35 cellular contexts compared by ENCODE assay signal in genomic region chr9:76886318-76886717, GRCh38. TPM values are rescaled to one million over a fixed set of nuclear protein-coding genes. Genes with fewer than 3 reads are reported as not detected.
DNase-seq lines count a peak whose midpoint lies in the region; ATAC-seq, FAIRE-seq and TF ChIP-seq lines count a peak whose summit lies in the region.
"Had no signal": no experiment of that assay in that cellular context is flagged by ENCODE, and none has a peak within 500 bp of the region (broad histone marks: within the 10 kb centered on the region; RNA-seq: fewer than 3 reads in every experiment).

No MANE protein-coding gene starts in this region.

- peaks cover 2% of the 10 kb centered on the region; the same call in 1 of the 2 replicates for H3K27me3 Mint-ChIP-seq in H9 (ENCODE audit: low read depth)
- H3K27me3 Mint-ChIP-seq: activated B cell treated with CpG ODN at 0.5 μM for 24 hours; activated CD4-positive, alpha-beta T cell treated with anti-CD3 and anti-CD28 coated beads, Interleukin-2, amount 10 ng/mL, durations not matched to agents 7 days and 5 days; CD4-positive, CD25-positive, alpha-beta regulatory T cell had no signal

- DNase-seq in H9 (no peak), GM12878 (ENCODE audit: low read depth, low spot score) (no peak), testis (no peak), T-helper 2 cell (no peak), UCSD-AML1 (lab: John Stamatoyannopoulos, UW; ENCODE audit: unreplicated experiment) (no peak)
- DNase-seq: activated B cell treated with CpG ODN at 0.5 μM for 24 hours; activated CD4-positive, alpha-beta T cell treated with anti-CD3 and anti-CD28 coated beads, Interleukin-2, amount 10 ng/mL, durations not matched to agents 7 days and 5 days; activated naive CD8-positive, alpha-beta T cell treated with anti-CD3 and anti-CD28 coated beads, Interleukin-2, amount 10 ng/mL, durations not matched to agents 7 days and 5 days; AML-193; Calu3; caudate nucleus; CD4-positive, CD25-positive, alpha-beta regulatory T cell; cortex of kidney; DMS79; effector memory CD8-positive, alpha-beta T cell; KBM-7; left ventricle myocardium inferior; mesendoderm; naive B cell; NCI-H2081; NCI-H2227 treated with DMSO at 0.1 percent for 48 hours; NCI-H748 treated with DMSO at 0.1 percent for 48 hours; nucleus accumbens; stimulated activated CD4-positive, alpha-beta T cell treated with anti-CD3 and anti-CD28 coated beads, Interleukin-1b, Interleukin-23, amount 100 ng/mL, for 48 hours; stimulated activated naive CD4-positive, alpha-beta T cell treated with Interleukin-2 at 50 U/mL for 16 hours; thyroid gland had no signal

- POLR2A ChIA-PET in GM12878 (lab: Charles Lee) = interaction anchor here (0.7 kb wide), 1 partner anchor 1117 kb away, joined by 4 read pairs; no protein-coding TSS in a partner anchor

- peak overlapping the region in 2 of 3 experiments; percentile 18 to 71; a peak in 2 of 7 replicates for H3K27ac Mint-ChIP-seq in H9
- H3K27ac Mint-ChIP-seq: activated B cell treated with CpG ODN at 0.5 μM for 24 hours; activated CD4-positive, alpha-beta T cell treated with anti-CD3 and anti-CD28 coated beads, Interleukin-2, amount 10 ng/mL, durations not matched to agents 7 days and 5 days; activated naive CD8-positive, alpha-beta T cell treated with anti-CD3 and anti-CD28 coated beads, Interleukin-2, amount 10 ng/mL, durations not matched to agents 7 days and 5 days; CD4-positive, CD25-positive, alpha-beta regulatory T cell; effector memory CD8-positive, alpha-beta T cell; naive B cell had no signal

- no peak overlapping the region for H3K18ac ChIP-seq in H9 (ENCODE audit: insufficient read length, low read depth, low read length)

- no peaks in the 10 kb centered on the region for H3K27me3 ChIP-seq in H9 (ENCODE audit: insufficient read depth, low read length)
- H3K27me3 ChIP-seq in GM12878 (replicated peaks in 1 of 2; ENCODE audit: control insufficient read depth in 2 of 2, insufficient read depth in 2 of 2, low read length in 1 of 2) = no peaks in the 10 kb centered on the region
- H3K27me3 ChIP-seq in muscle layer of duodenum (ENCODE audit: low read depth, low read length) = no peaks in the 10 kb centered on the region
- H3K27me3 ChIP-seq in stomach smooth muscle (ENCODE audit: control insufficient read depth in 1 of 2, insufficient read depth in 2 of 2, low read length in 2 of 2) = no peaks in the 10 kb centered on the region
- no peaks in the 10 kb centered on the region for H3K27me3 ChIP-seq in testis
- H3K27me3 ChIP-seq: thyroid gland had no signal

- RAD21 ChIA-PET in GM12878 (lab: Charles Lee; ENCODE audit: unreplicated experiment) = no interaction called here

- H3K36me3 Mint-ChIP-seq in H9 (ENCODE audit: insufficient read depth in 1 of 3, low read depth in 3 of 3) = peaks cover 0 to 5% (median 4%) of the 10 kb centered on the region in 3 experiments; a peak in 4 of 7 replicates
- H3K36me3 Mint-ChIP-seq: activated naive CD8-positive, alpha-beta T cell treated with anti-CD3 and anti-CD28 coated beads, Interleukin-2, amount 10 ng/mL, durations not matched to agents 7 days and 5 days; CD4-positive, CD25-positive, alpha-beta regulatory T cell; naive B cell had no signal

- no peak overlapping the region for H4K8ac ChIP-seq in H9 (replicated peaks; ENCODE audit: insufficient read length, low read depth, low read length)

- H3K27ac ChIP-seq in H9 (ENCODE audit: insufficient read length, low read depth, low read length) (no peak overlapping the region), GM12878 (ENCODE audit: control insufficient read depth, insufficient read depth) (no peak overlapping the region), muscle layer of duodenum (ENCODE audit: low read length) (peak overlapping the region; percentile 70), stomach smooth muscle (ENCODE audit: low read length) (peak overlapping the region; percentile 53), testis (no peak overlapping the region)
- H3K27ac ChIP-seq: HL-60, left ventricle myocardium inferior, thyroid gland had no signal

- no peak overlapping the region for H3T11ph ChIP-seq in H9 (ENCODE audit: low read length)

- peaks cover 20% of the 10 kb centered on the region for H3K4me1 ChIP-seq in H9 (ENCODE audit: insufficient read depth, low read length)
- H3K4me1 ChIP-seq in GM12878 (ENCODE audit: control insufficient read depth, insufficient read depth, low read length) = peaks cover 21% of the 10 kb centered on the region
- peaks cover 4 to 12% of the 10 kb centered on the region in 2 donors for H3K4me1 ChIP-seq in muscle layer of duodenum (ENCODE audit: control insufficient read depth in 1 of 2, insufficient read depth in 2 of 2, low read length in 2 of 2)
- peaks cover 32% of the 10 kb centered on the region for H3K4me1 ChIP-seq in stomach smooth muscle (ENCODE audit: control insufficient read depth, insufficient read depth, low read length)
- no peaks in the 10 kb centered on the region for H3K4me1 ChIP-seq in testis
- H3K4me1 ChIP-seq: left ventricle myocardium inferior, thyroid gland had no signal

- no peak overlapping the region for H3K4me3 Mint-ChIP-seq in H9
- H3K4me3 Mint-ChIP-seq: activated B cell treated with CpG ODN at 0.5 μM for 24 hours; activated CD4-positive, alpha-beta T cell treated with anti-CD3 and anti-CD28 coated beads, Interleukin-2, amount 10 ng/mL, durations not matched to agents 7 days and 5 days; activated naive CD8-positive, alpha-beta T cell treated with anti-CD3 and anti-CD28 coated beads, Interleukin-2, amount 10 ng/mL, durations not matched to agents 7 days and 5 days; CD4-positive, CD25-positive, alpha-beta regulatory T cell; effector memory CD8-positive, alpha-beta T cell; naive B cell had no signal

- WGBS in H9 (ENCODE audit: extremely low coverage, insufficient read length, low lambda C conversion rate) = no CpG with 5 or more reads among the region's 3 CpGs
- WGBS in GM12878 (ENCODE audit: insufficient coverage, insufficient replicate concordance, low lambda C conversion rate, missing lambda C conversion rate) = 67% methylated on average over 3 of the region's 3 CpGs
- WGBS in testis, 2 donors = 88 to 95% methylated on average over 3 of the region's 3 CpGs

- H3K79me2 ChIP-seq in H9 (ENCODE audit: insufficient read depth, low read length) (no peaks in the 10 kb centered on the region), GM12878 (ENCODE audit: control insufficient read depth, insufficient read depth, low read length) (no peaks in the 10 kb centered on the region)

- no peak overlapping the region for H4K5ac ChIP-seq in H9 (ENCODE audit: insufficient read length, low read depth, low read length)

- H4K91ac ChIP-seq in H9 (ENCODE audit: insufficient read length, low read depth, low read length) = no peak overlapping the region

- SMC1A ChIA-PET in GM12878 (lab: Charles Lee; ENCODE audit: uncharacterized antibody, unreplicated experiment) = interaction anchor here (0.7 kb wide), 1 partner anchor 25 kb away, joined by 4 read pairs; no protein-coding TSS in a partner anchor

- no peak overlapping the region for H3K56ac ChIP-seq in H9 (ENCODE audit: insufficient read length, low read depth, low read length)

- H2AK5ac ChIP-seq in H9 (ENCODE audit: insufficient read length, low read length) = no peak overlapping the region

- H2BK20ac ChIP-seq in H9 (ENCODE audit: low read depth, low read length, poor library complexity, severe bottlenecking) = no peak overlapping the region

- no peak overlapping the region for H3K14ac ChIP-seq in H9 (ENCODE audit: insufficient read depth, low read length)

- no peak overlapping the region for H2BK5ac ChIP-seq in H9 (ENCODE audit: insufficient read length, low read length)

- TF ChIP-seq CTCF in H9 (conservative IDR thresholded peaks at IDR 0.05) (no peak), GM12878 (IDR thresholded peaks at IDR 0.05 in 2 of 3, conservative IDR thresholded peaks at IDR 0.05 in 1 of 3; ENCODE audit: control insufficient read depth in 2 of 3, extremely low read depth in 1 of 3, insufficient read depth in 1 of 3, low read depth in 3 of 3, low read length in 3 of 3) (no peak), testis (IDR thresholded peaks at IDR 0.05) (no peak)

- BruUV-seq in GM12878 (replicated peaks; lab: Mats Ljungman, UMichigan) = no TSS peak

- no peak overlapping the region for H3K4ac ChIP-seq in H9 (ENCODE audit: low read depth, low read length)

- no peak for TF ChIP-seq EP300 in GM12878 (IDR thresholded peaks at IDR 0.05; ENCODE audit: borderline replicate concordance in 1 of 2, control insufficient read depth in 1 of 2, low read depth in 2 of 2, low read length in 2 of 2)

- H2BK15ac ChIP-seq in H9 (ENCODE audit: low read depth, low read length) = no peak overlapping the region

- H4K20me1 ChIP-seq in H9 (ENCODE audit: control insufficient read depth, insufficient read depth, insufficient read length) (no peaks in the 10 kb centered on the region), GM12878 (ENCODE audit: control insufficient read depth, insufficient read depth) (no peaks in the 10 kb centered on the region)

- no peak overlapping the region for H2BK120ac ChIP-seq in H9 (ENCODE audit: low read depth, low read length, poor library complexity, severe bottlenecking)

- TF ChIP-seq RAD21 in GM12878 (IDR thresholded peaks at IDR 0.05; ENCODE audit: insufficient read depth, low read depth, low read length) = no peak

- H3K9ac ChIP-seq in H9 (ENCODE audit: extremely low read depth, insufficient read length, low read length) (no peak overlapping the region), GM12878 (ENCODE audit: control insufficient read depth, insufficient read depth, low read length) (no peak overlapping the region), stomach smooth muscle (ENCODE audit: low read length in 2 of 2) (no peak overlapping the region)

- intact Hi-C loops in GM12878 (cut with micrococcal nuclease; ENCODE audit: unreplicated experiment) (loop anchor here (5.0 kb wide), 1 partner anchor 101 kb away; no protein-coding TSS in a partner anchor), testis (cut with DNase I; ENCODE audit: low total_unique reads) (no loop called here)

- CTCF ChIA-PET in GM12878 (lab: Yijun Ruan, JAX) = no interaction called here

- H3K79me1 ChIP-seq in H9 (ENCODE audit: insufficient read depth, low read depth, low read length, poor library complexity, severe bottlenecking) = no peaks in the 10 kb centered on the region

- peak; percentile 21 for ATAC-seq in GM12878
- no peak for ATAC-seq in GM21529 (IDR thresholded peaks at IDR 0.05; ENCODE audit: unreplicated experiment)
- ATAC-seq: effector memory CD8-positive, alpha-beta T cell had no signal

- in situ Hi-C loops in GM12878 (cut with MboI) = no loop called here

- H3K9me3 ChIP-seq in H9 (ENCODE audit: control insufficient read depth, low read depth, low read length) (no peaks in the 10 kb centered on the region), GM12878 (replicated peaks; ENCODE audit: control insufficient read depth, insufficient read depth, low read length) (no peaks in the 10 kb centered on the region; the same call in 2 of the 3 replicates), muscle layer of duodenum (ENCODE audit: control insufficient read depth in 1 of 2, low read length in 2 of 2) (no peaks in the 10 kb centered on the region), stomach smooth muscle (ENCODE audit: control insufficient read depth in 2 of 2, low read length in 2 of 2) (no peaks in the 10 kb centered on the region), testis (no peaks in the 10 kb centered on the region)
- H3K9me3 ChIP-seq: left ventricle myocardium inferior, thyroid gland had no signal

- no peaks in the 10 kb centered on the region for H3K36me3 ChIP-seq in GM12878 (ENCODE audit: control insufficient read depth in 2 of 2, insufficient read depth in 2 of 2, low read length in 1 of 2)
- H3K36me3 ChIP-seq in muscle layer of duodenum (ENCODE audit: control insufficient read depth in 1 of 2, insufficient read depth in 2 of 2, low read length in 2 of 2) = peaks cover 0 to 4% of the 10 kb centered on the region in 2 donors
- H3K36me3 ChIP-seq in stomach smooth muscle (ENCODE audit: control insufficient read depth in 2 of 2, insufficient read depth in 2 of 2, low read length in 2 of 2) = peaks cover 0 to 7% of the 10 kb centered on the region in 2 donors
- no peaks in the 10 kb centered on the region for H3K36me3 ChIP-seq in testis (ENCODE audit: low read depth, missing control alignments)
- H3K36me3 ChIP-seq: left ventricle myocardium inferior, thyroid gland had no signal

- H3K9me3 Mint-ChIP-seq in H9 = no peaks in the 10 kb centered on the region; a peak in 1 of 5 replicates
- H3K9me3 Mint-ChIP-seq: activated B cell treated with CpG ODN at 0.5 μM for 24 hours; activated CD4-positive, alpha-beta T cell treated with anti-CD3 and anti-CD28 coated beads, Interleukin-2, amount 10 ng/mL, durations not matched to agents 7 days and 5 days; activated naive CD8-positive, alpha-beta T cell treated with anti-CD3 and anti-CD28 coated beads, Interleukin-2, amount 10 ng/mL, durations not matched to agents 7 days and 5 days; effector memory CD8-positive, alpha-beta T cell had no signal

- H3K23me2 ChIP-seq in H9 (ENCODE audit: insufficient read length, low read depth, low read length, poor library complexity, severe bottlenecking) = no peaks in the 10 kb centered on the region

- H3K4me3 ChIP-seq in GM12878 (no peak overlapping the region), muscle layer of duodenum (ENCODE audit: low read depth in 1 of 2, low read length in 2 of 2) (no peak overlapping the region), stomach smooth muscle (ENCODE audit: low read length in 2 of 2) (no peak overlapping the region), testis (no peak overlapping the region)
- H3K4me3 ChIP-seq: left ventricle myocardium inferior, smooth muscle cell, thyroid gland had no signal

- H3K4me2 ChIP-seq in H9 (ENCODE audit: insufficient read depth, insufficient read length, low read length) (no peak overlapping the region), GM12878 (ENCODE audit: control insufficient read depth, insufficient read depth) (no peak overlapping the region)
- H3K4me2 ChIP-seq: smooth muscle cell had no signal

- FAIRE-seq in GM12878 (lab: Jason Lieb, UNC) = peak; percentile 88
- FAIRE-seq: GM19239, H54, islet of Langerhans had no signal

- H2AFZ ChIP-seq in H9 (ENCODE audit: low read length) (no peak overlapping the region), GM12878 (ENCODE audit: control insufficient read depth, low read depth, low read length) (no peak overlapping the region)

- no peak for TF ChIP-seq POLR2A in GM12878 (IDR thresholded peaks at IDR 0.05; ENCODE audit: low read depth, low read length)
- no peak for TF ChIP-seq POLR2A in testis (IDR thresholded peaks at IDR 0.05)

- no peak overlapping the region for H3K23ac ChIP-seq in H9 (ENCODE audit: insufficient read length, low read depth, low read length)

- no peak overlapping the region for H2BK12ac ChIP-seq in H9 (ENCODE audit: insufficient read length, low read depth, low read length)

- peaks cover 40 to 53% of the 10 kb centered on the region in 2 experiments for H3K4me1 Mint-ChIP-seq in H9
- H3K4me1 Mint-ChIP-seq: activated CD4-positive, alpha-beta T cell treated with anti-CD3 and anti-CD28 coated beads, Interleukin-2, amount 10 ng/mL, durations not matched to agents 7 days and 5 days; activated naive CD8-positive, alpha-beta T cell treated with anti-CD3 and anti-CD28 coated beads, Interleukin-2, amount 10 ng/mL, durations not matched to agents 7 days and 5 days; CD4-positive, CD25-positive, alpha-beta regulatory T cell had no signal

RNA-seq across cellular contexts. Expression of gene PRUNE2, which starts 19.6 kb away (rescaled TPM):
- total RNA-seq in H9 (2021) = 9.7 and 12.1 TPM in 2 replicates
- total RNA-seq in GM12878 (2013; cell fraction: nucleolus; rRNA removed) = 0.13 and 0.49 TPM in 2 replicates
- 0.11 and 0.16 TPM in 2 replicates for total RNA-seq in GM12878 (2014; rRNA removed)
- 0.28 and 0.45 TPM in 2 replicates for total RNA-seq in GM12878 (2014; rRNA removed; fragmentation: Illumina TruSeq; extraction: Trizol)
- total RNA-seq in GM12878 (2021) = 0.23 and 0.61 TPM in 2 replicates
- polyA plus RNA-seq in GM12878 (2011; ENCODE audit: low read depth) = 0.17 TPM
- polyA plus RNA-seq in GM12878 (2011; rRNA removed) = 0.07 and 0.10 TPM in 2 replicates
- 0.02 and 0.04 TPM in 2 replicates for polyA plus RNA-seq in GM12878 (2011; cell fraction: cytosol; rRNA removed)
- polyA plus RNA-seq in GM12878 (2011; cell fraction: nucleus; rRNA removed) = 0.07 and 0.13 TPM in 2 replicates
- 0.30 and 0.32 TPM in 2 replicates for polyA plus RNA-seq in GM12878 (2012)
- 0.26 and 1.7 TPM in 2 replicates for polyA plus RNA-seq in GM12878 (2014; fragmentation: Illumina TruSeq; extraction: Trizol)
- under 1 TPM; 0.24 to 0.38 TPM for polyA plus RNA-seq in GM12878 (2014; fragmentation: Nextera tagmentation; extraction: Ambion mirVana)
- 0.19 and 0.23 TPM in 2 replicates for polyA plus RNA-seq in GM12878 (2014; rRNA removed)
- polyA plus RNA-seq in GM12878 (2016; fragmentation: Nextera tagmentation; extraction: Ambion mirVana) = under 1 TPM; 0.59 to 0.63 TPM
- polyA minus RNA-seq in GM12878 (2011; rRNA and poly(A)+ RNA removed) = 0.05 and 0.80 TPM in 2 replicates
- polyA minus RNA-seq in GM12878 (2011; cell fraction: cytosol; rRNA and poly(A)+ RNA removed) = not detected in 2 replicates
- polyA minus RNA-seq in GM12878 (2011; cell fraction: nucleus; rRNA and poly(A)+ RNA removed) = 0.10 and 0.73 TPM in 2 replicates
- 10 to 100 TPM; 15.8 to 17.2 TPM for total RNA-seq in testis
- 19.3 TPM for polyA plus RNA-seq in testis (ENCODE audit: insufficient read depth, low read depth, low replicate concordance)
- total RNA-seq: A673; activated B cell treated with CpG ODN at 0.5 μM for 24 hours; CD4-positive, CD25-positive, alpha-beta regulatory T cell had no signal

Comparison
In these comparisons a context has a peak if more than half of its experiments do, and no peak if none do; other contexts are left out.
1. H3K27ac ChIP-seq: peak in muscle layer of duodenum (single experiment) and stomach smooth muscle (single experiment); none in H9 (single experiment), GM12878 (single experiment) and testis (0 of 2).